13 cellular contexts compared by ENCODE assay signal in genomic region chr7:52260046-52260665, GRCh38.
DNase-seq lines count a peak whose midpoint lies in the region; ATAC-seq, FAIRE-seq and TF ChIP-seq lines count a peak whose summit lies in the region.
"Had no signal": no experiment of that assay in that cellular context is flagged by ENCODE, and none has a peak within 500 bp of the region (broad histone marks: within the 10 kb centered on the region; RNA-seq: fewer than 3 reads in every experiment).

No MANE protein-coding gene starts in this region.

- ATAC-seq in GM18870 (IDR thresholded peaks at IDR 0.05; ENCODE audit: unreplicated experiment) (no peak), HG03457 (IDR thresholded peaks at IDR 0.05; ENCODE audit: unreplicated experiment) (no peak), GM19463 (IDR thresholded peaks at IDR 0.05; ENCODE audit: unreplicated experiment) (no peak), HG02852 (IDR thresholded peaks at IDR 0.05; ENCODE audit: unreplicated experiment) (no peak)

- TF ChIP-seq CTCF in D721Med (IDR thresholded peaks at IDR 0.05; ENCODE audit: insufficient read depth, missing control alignments) (peak; percentile 35), LNCAP (IDR thresholded peaks at IDR 0.05) (peak; percentile 70)

- H3K18ac ChIP-seq in mesenchymal stem cell (ENCODE audit: low read depth in 1 of 2, low read length in 2 of 2): no peak overlapping the region

- no peak overlapping the region for H2AFZ ChIP-seq in mesenchymal stem cell (ENCODE audit: low read depth, low read length)

- H3K36me3 ChIP-seq in mesenchymal stem cell (ENCODE audit: control insufficient read depth in 1 of 2, insufficient read depth in 2 of 2, low read depth in 1 of 2, low read length in 2 of 2): no peaks in the 10 kb centered on the region
- H3K36me3 ChIP-seq: cardiac muscle cell had no signal

- H3K4ac ChIP-seq in mesenchymal stem cell (ENCODE audit: low read depth in 1 of 2, low read length in 2 of 2): no peak overlapping the region

- no peak overlapping the region for H3K9ac ChIP-seq in mesenchymal stem cell (ENCODE audit: low read length)

- peak; percentile 74 for FAIRE-seq in D721Med (lab: Jason Lieb, UNC)

- H2BK120ac ChIP-seq in mesenchymal stem cell (ENCODE audit: low read depth, low read length): no peak overlapping the region

- no peaks in the 10 kb centered on the region for H3K9me3 ChIP-seq in mesenchymal stem cell (ENCODE audit: control insufficient read depth, low read length)

- no peak overlapping the region for H3K23ac ChIP-seq in mesenchymal stem cell (ENCODE audit: low read length in 2 of 2)

- no peaks in the 10 kb centered on the region for H3K79me1 ChIP-seq in mesenchymal stem cell (replicated peaks; ENCODE audit: low read length, poor library complexity, severe bottlenecking)

- no peak overlapping the region for H2AK5ac ChIP-seq in mesenchymal stem cell (ENCODE audit: low read length, severe bottlenecking)

- no peak overlapping the region for H3K4me2 ChIP-seq in mesenchymal stem cell (ENCODE audit: low read length, poor library complexity, severe bottlenecking)

- no peaks in the 10 kb centered on the region for H3K27me3 ChIP-seq in mesenchymal stem cell (ENCODE audit: control insufficient read depth in 1 of 2, insufficient read depth in 1 of 2, low read length in 2 of 2)
- H3K27me3 ChIP-seq: cardiac muscle cell had no signal

- no peak overlapping the region for H3K27ac ChIP-seq in mesenchymal stem cell (ENCODE audit: low read length, poor library complexity, severe bottlenecking)
- H3K27ac ChIP-seq: cardiac muscle cell had no signal

- WGBS in mesenchymal stem cell: 74% methylated on average over 6 of the region's 6 CpGs

- DNase-seq in D721Med (ENCODE audit: insufficient read length, low spot score) (peak; percentile 42), SW480 (ENCODE audit: low spot score) (peak; percentile 40), mesenchymal stem cell (peak; percentile 7)
- DNase-seq: activated CD4-positive, alpha-beta T cell treated with anti-CD3 and anti-CD28 coated beads, Interleukin-2, amount 50 U/mL, for 4 hours; activated gamma-delta T cell treated with Interleukin-2 at 50 U/mL for 16 hours; NCI-H345; retina had no signal

- no peaks in the 10 kb centered on the region for H3K4me1 ChIP-seq in mesenchymal stem cell (ENCODE audit: control insufficient read depth, insufficient read depth, low read depth, low read length)

- H2BK15ac ChIP-seq in mesenchymal stem cell (ENCODE audit: low read depth, poor library complexity, severe bottlenecking): no peak overlapping the region

- H2BK12ac ChIP-seq in mesenchymal stem cell (ENCODE audit: low read length in 2 of 2): no peak overlapping the region

- H3K4me3 ChIP-seq in mesenchymal stem cell (ENCODE audit: insufficient read depth in 1 of 2, low read depth in 1 of 2, low read length in 2 of 2): no peak overlapping the region
- H3K4me3 ChIP-seq: cardiac muscle cell had no signal

- no peak overlapping the region for H4K91ac ChIP-seq in mesenchymal stem cell (ENCODE audit: low read length)

- no peak overlapping the region for H3K14ac ChIP-seq in mesenchymal stem cell (ENCODE audit: low read length in 2 of 2)

- no peak overlapping the region for H4K8ac ChIP-seq in mesenchymal stem cell (ENCODE audit: low read length)

- H2BK5ac ChIP-seq in mesenchymal stem cell (ENCODE audit: low read depth, low read length, poor library complexity, severe bottlenecking): no peak overlapping the region
